32 cellular contexts compared by ENCODE assay signal in genomic region chr4:141465151-141465550, GRCh38.
"Had no signal": no experiment of that assay in that cellular context is flagged by ENCODE, and none has a peak within 500 bp of the region (broad histone marks: within the 10 kb centered on the region; RNA-seq: fewer than 3 reads in every experiment).

No MANE protein-coding gene starts in this region.

- H3K4me3 Mint-ChIP-seq: activated CD8-positive, alpha-beta T cell treated with anti-CD3 and anti-CD28 coated beads for 36 hours; activated naive CD4-positive, alpha-beta T cell treated with anti-CD3 and anti-CD28 coated beads, Interleukin-2, amount 50 U/mL, for 24 hours; activated naive CD8-positive, alpha-beta T cell treated with anti-CD3 and anti-CD28 coated beads, Interleukin-2, amount 10 ng/mL, durations not matched to agents 7 days and 5 days; activated T-cell treated with anti-CD3 and anti-CD28 coated beads, Interleukin-2, amount 50 U/mL, for 72 hours; activated T-helper 17 cell treated with anti-CD3 and anti-CD28 coated beads, Interleukin-2, amount 50 U/mL, for 72 hours had no signal

- ATAC-seq: activated CD8-positive, alpha-beta T cell treated with anti-CD3 and anti-CD28 coated beads for 36 hours; activated T-cell treated with anti-CD3 and anti-CD28 coated beads, Interleukin-2, amount 50 U/mL, for 72 hours; activated T-helper 17 cell treated with anti-CD3 and anti-CD28 coated beads, Interleukin-2, amount 50 U/mL, for 72 hours; body of pancreas; Right ventricle myocardium inferior had no signal

- H3K9me3 Mint-ChIP-seq: activated CD8-positive, alpha-beta T cell treated with anti-CD3 and anti-CD28 coated beads for 36 hours; activated naive CD4-positive, alpha-beta T cell treated with anti-CD3 and anti-CD28 coated beads, Interleukin-2, amount 50 U/mL, for 24 hours; activated naive CD8-positive, alpha-beta T cell treated with anti-CD3 and anti-CD28 coated beads, Interleukin-2, amount 10 ng/mL, durations not matched to agents 7 days and 5 days; activated T-cell treated with anti-CD3 and anti-CD28 coated beads, Interleukin-2, amount 50 U/mL, for 72 hours; activated T-helper 17 cell treated with anti-CD3 and anti-CD28 coated beads, Interleukin-2, amount 50 U/mL, for 72 hours had no signal

- H3K27me3 Mint-ChIP-seq: activated CD8-positive, alpha-beta T cell treated with anti-CD3 and anti-CD28 coated beads for 36 hours; activated T-helper 17 cell treated with anti-CD3 and anti-CD28 coated beads, Interleukin-2, amount 50 U/mL, for 72 hours had no signal

- H3K27ac Mint-ChIP-seq: activated CD8-positive, alpha-beta T cell treated with anti-CD3 and anti-CD28 coated beads for 36 hours; activated naive CD4-positive, alpha-beta T cell treated with anti-CD3 and anti-CD28 coated beads, Interleukin-2, amount 50 U/mL, for 24 hours; activated naive CD8-positive, alpha-beta T cell treated with anti-CD3 and anti-CD28 coated beads, Interleukin-2, amount 10 ng/mL, durations not matched to agents 7 days and 5 days; activated T-cell treated with anti-CD3 and anti-CD28 coated beads, Interleukin-2, amount 50 U/mL, for 72 hours; activated T-helper 17 cell treated with anti-CD3 and anti-CD28 coated beads, Interleukin-2, amount 50 U/mL, for 72 hours had no signal

- H3K4me3 ChIP-seq: body of pancreas, breast epithelium, PC-9, SK-N-MC had no signal

- H3K4me1 Mint-ChIP-seq: activated naive CD4-positive, alpha-beta T cell treated with anti-CD3 and anti-CD28 coated beads, Interleukin-2, amount 50 U/mL, for 24 hours; activated naive CD8-positive, alpha-beta T cell treated with anti-CD3 and anti-CD28 coated beads, Interleukin-2, amount 10 ng/mL, durations not matched to agents 7 days and 5 days; activated T-helper 17 cell treated with anti-CD3 and anti-CD28 coated beads, Interleukin-2, amount 50 U/mL, for 72 hours had no signal

- H3K27me3 ChIP-seq: body of pancreas, breast epithelium had no signal

- H3K36me3 Mint-ChIP-seq: activated naive CD4-positive, alpha-beta T cell treated with anti-CD3 and anti-CD28 coated beads, Interleukin-2, amount 50 U/mL, for 24 hours; activated naive CD8-positive, alpha-beta T cell treated with anti-CD3 and anti-CD28 coated beads, Interleukin-2, amount 10 ng/mL, durations not matched to agents 7 days and 5 days had no signal

- DNase-seq: activated CD4-positive, alpha-beta T cell treated with anti-CD3 and anti-CD28 coated beads for 1 hour; activated CD4-positive, alpha-beta T cell treated with anti-CD3 and anti-CD28 coated beads for 48 hours; activated CD4-positive, alpha-beta T cell treated with anti-CD3 and anti-CD28 coated beads, Interleukin-2, amount 50 U/mL, for 4 hours; activated CD4-positive, CD25-positive, alpha-beta regulatory T cell; activated CD8-positive, alpha-beta T cell treated with anti-CD3 and anti-CD28 coated beads for 36 hours; activated gamma-delta T cell; activated naive CD4-positive, alpha-beta T cell treated with Interleukin-2 at 50 U/mL for 16 hours; activated naive CD8-positive, alpha-beta T cell treated with anti-CD3 and anti-CD28 coated beads, Interleukin-2, amount 10 ng/mL, durations not matched to agents 7 days and 5 days; activated T-cell treated with anti-CD3 and anti-CD28 coated beads, Interleukin-2, amount 50 U/mL, for 1 hour; activated T-cell treated with anti-CD3 and anti-CD28 coated beads, Interleukin-2, amount 50 U/mL, for 72 hours; body of pancreas; Karpas-422; KBM-7; NCI-H1105; NCI-H1417 treated with DMSO at 0.1 percent for 48 hours; NCI-H187 treated with DMSO at 0.1 percent for 48 hours; NCI-H2081; NCI-H2171 treated with DMSO at 0.1 percent for 48 hours; NCI-H2227 treated with DMSO at 0.1 percent for 48 hours; NCI-H446; NCI-H510A treated with DMSO at 0.1 percent for 48 hours; NCI-H526 treated with DMSO at 0.1 percent for 48 hours; NCI-H774; PC-9; T1000; WERI-Rb-1 had no signal

- H3K27ac ChIP-seq: body of pancreas, breast epithelium, PC-9, RWPE1, SK-N-MC, WERI-Rb-1 had no signal
